ENCODE assay signal across 9 cellular contexts in the genomic region with DNA sequence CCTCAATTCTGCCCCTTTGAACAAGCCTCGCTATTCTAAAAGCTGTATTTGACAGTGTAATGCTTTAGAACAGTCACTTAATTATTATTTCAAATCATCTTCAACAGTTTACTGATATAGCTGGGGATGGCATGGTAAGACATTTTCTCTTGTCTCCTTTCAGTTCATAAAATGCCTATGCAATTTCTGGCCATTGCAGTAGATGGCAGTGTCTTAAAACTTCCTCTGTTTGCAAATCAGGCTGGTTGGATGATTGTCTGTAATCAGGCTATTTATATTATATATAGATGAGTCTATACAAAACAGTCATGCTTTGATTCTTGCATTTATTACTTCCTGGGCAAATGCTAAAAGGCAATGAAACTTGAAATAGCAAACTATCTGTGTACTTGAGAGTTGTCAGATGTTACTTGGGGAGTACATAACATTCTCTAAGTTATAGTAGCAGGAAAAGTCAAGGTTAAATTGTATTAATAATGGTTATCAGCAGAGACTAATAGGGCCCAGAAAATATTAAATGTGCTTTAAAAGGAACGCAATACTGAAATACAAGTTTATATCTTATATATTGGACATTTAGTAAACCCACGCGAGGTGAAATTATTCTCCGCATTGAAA. TPM values are rescaled to one million over a fixed set of nuclear protein-coding genes. Genes with fewer than 3 reads are reported as not detected.
DNase-seq lines count a peak whose midpoint lies in the region; ATAC-seq and FAIRE-seq lines count a peak whose summit lies in the region.
"Had no signal": no experiment of that assay in that cellular context is flagged by ENCODE, and none has a peak within 500 bp of the region (broad histone marks: within the 10 kb centered on the region; RNA-seq: fewer than 3 reads in every experiment).

No MANE protein-coding gene starts in this region.

- DNase-seq in NCI-H524 (lab: John Stamatoyannopoulos, UW): peak; percentile 2 to 61
- no peak for DNase-seq in NCI-H524 treated with DMSO at 0.1 percent for 48 hours (lab: John Stamatoyannopoulos, UW)
- peak; percentile 45 for DNase-seq in Jurkat, Clone E6-1 (ENCODE audit: low read depth, low spot score)
- peak; percentile 77 for DNase-seq in SK-MEL-5 (ENCODE audit: low read depth, low spot score)
- peak; percentile 15 for DNase-seq in germinal center (ENCODE audit: low spot score)
- peak; percentile 32 for DNase-seq in urothelium cell line (ENCODE audit: low spot score)

- FAIRE-seq in urothelium cell line (lab: Jason Lieb, UNC): no peak
- FAIRE-seq: G401.6 had no signal

- in situ Hi-C loops in SK-MEL-5 (cut with HindIII; ENCODE audit: low pct_unique_long_range_greater_than_20kb, low sequenced_read_pairs): no loop called here

- no peak overlapping the region for H3K4me3 ChIP-seq in Jurkat, Clone E6-1 (ENCODE audit: low read length)

- ATAC-seq in HG03159 (IDR thresholded peaks at IDR 0.05; ENCODE audit: unreplicated experiment) (no peak), HG02678 (IDR thresholded peaks at IDR 0.05; ENCODE audit: unreplicated experiment) (no peak)

RNA-seq across cellular contexts. Expression of gene LHFPL3, which starts 55.5 kb away (rescaled TPM):
- not detected for polyA plus RNA-seq in Jurkat, Clone E6-1 (2012; ENCODE audit: insufficient read depth, insufficient read length)
- 0.16 and 0.26 TPM in 2 replicates for total RNA-seq in SK-MEL-5 (2014; rRNA removed; shearing (Covaris generic))
- 0.32 and 0.40 TPM in 2 replicates for polyA plus RNA-seq in SK-MEL-5 (2015; cell fraction: cytosol; rRNA removed)
- 0.42 TPM in 1 of 2 replicates, not detected in the other for polyA plus RNA-seq in SK-MEL-5 (2015; cell fraction: nucleus; rRNA removed)
